ENCODE assay signal across 19 cellular contexts in the genomic region with DNA sequence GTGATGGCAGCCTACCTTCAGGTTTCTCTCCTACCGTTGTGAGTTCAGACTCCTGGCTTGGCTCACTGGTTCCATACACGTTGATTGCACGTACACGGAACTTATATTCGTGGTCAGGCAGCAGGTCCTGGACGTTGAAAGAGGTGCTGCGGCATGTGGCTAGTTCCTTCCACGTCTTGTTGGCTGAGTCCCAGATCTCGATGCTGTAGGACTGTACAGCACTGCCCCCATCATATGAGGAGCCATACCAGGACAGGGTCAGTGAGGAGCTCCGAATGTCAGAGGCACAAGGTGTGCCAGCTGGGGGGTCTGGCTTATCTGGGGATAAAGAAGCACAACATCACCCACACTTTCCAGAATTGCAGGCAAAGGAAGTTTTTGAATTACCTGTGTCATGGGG.
DNase-seq lines count a peak whose midpoint lies in the region; ATAC-seq and TF ChIP-seq lines count a peak whose summit lies in the region.
"Had no signal": no experiment of that assay in that cellular context is flagged by ENCODE, and none has a peak within 500 bp of the region (broad histone marks: within the 10 kb centered on the region; RNA-seq: fewer than 3 reads in every experiment).

No MANE protein-coding gene starts in this region.

- no peak for DNase-seq in HFFc6
- DNase-seq in coronary artery (ENCODE audit: low spot score), result no peak
- no peak for DNase-seq in mesenchymal stem cell
- no peak for DNase-seq in progenitor cell of endocrine pancreas (ENCODE audit: low spot score, unreplicated experiment)
- DNase-seq in stimulated activated naive CD8-positive, alpha-beta T cell treated with anti-CD3 and anti-CD28 coated beads, Interleukin-15, Interleukin-2, amounts not matched to agents 100 U/mL and 50 U/mL, for 24 hours, result no peak
- DNase-seq in medulla oblongata (ENCODE audit: extremely low spot score), result no peak
- DNase-seq: activated naive CD4-positive, alpha-beta T cell treated with anti-CD3 and anti-CD28 coated beads, Interleukin-2, amount 10 ng/mL, durations not matched to agents 7 days and 5 days; activated T-cell treated with anti-CD3 and anti-CD28 coated beads, Interleukin-2, amount 50 U/mL, for 48 hours; KG1; MV-4-11; NCI-H2029 treated with DMSO at 0.1 percent for 48 hours; NCI-H510A had no signal

- H3K4me1 ChIP-seq in mesenchymal stem cell (ENCODE audit: control insufficient read depth, insufficient read depth, low read depth, low read length) (peaks cover 26% of the 10 kb centered on the region), subcutaneous abdominal adipose tissue (ENCODE audit: control insufficient read depth in 5 of 5, insufficient read depth in 5 of 5, low read length in 5 of 5) (peaks cover 59 to 98% (median 95%) of the 10 kb centered on the region in 5 donors)

- no peak overlapping the region for H2BK5ac ChIP-seq in mesenchymal stem cell (ENCODE audit: low read depth, low read length, poor library complexity, severe bottlenecking)

- peak overlapping the region; percentile 88 to 95 for H3K27ac ChIP-seq in coronary artery
- H3K27ac ChIP-seq in mesenchymal stem cell (ENCODE audit: low read length, poor library complexity, severe bottlenecking), result no peak overlapping the region
- peak overlapping the region; percentile 92 for H3K27ac ChIP-seq in subcutaneous abdominal adipose tissue (ENCODE audit: low read depth, low read length)
- H3K27ac ChIP-seq: BLaER1, epithelial cell of prostate had no signal

- H3K27ac Mint-ChIP-seq in HFFc6, result peak overlapping the region; percentile 58
- H3K27ac Mint-ChIP-seq in progenitor cell of endocrine pancreas, result no peak overlapping the region
- H3K27ac Mint-ChIP-seq: activated naive CD4-positive, alpha-beta T cell treated with anti-CD3 and anti-CD28 coated beads, Interleukin-2, amount 10 ng/mL, durations not matched to agents 7 days and 5 days; stimulated activated memory B cell treated with anti-CD40 and anti-IgM and Interleukin-4, amounts not matched to agents 10 μg/mL and 1 μg/mL and 100 μg/mL, for 72 hours had no signal

- WGBS in mesenchymal stem cell, result 97% methylated on average over 9 of the region's 10 CpGs

- H3K36me3 Mint-ChIP-seq in HFFc6 (ENCODE audit: low read depth) (peaks cover 73% of the 10 kb centered on the region), progenitor cell of endocrine pancreas (ENCODE audit: insufficient read depth) (no peaks in the 10 kb centered on the region)
- H3K36me3 Mint-ChIP-seq: activated naive CD4-positive, alpha-beta T cell treated with anti-CD3 and anti-CD28 coated beads, Interleukin-2, amount 10 ng/mL, durations not matched to agents 7 days and 5 days; stimulated activated memory B cell treated with anti-CD40 and anti-IgM and Interleukin-4, amounts not matched to agents 10 μg/mL and 1 μg/mL and 100 μg/mL, for 72 hours had no signal

- peak overlapping the region; percentile 65 for H4K8ac ChIP-seq in mesenchymal stem cell (ENCODE audit: low read length)

- no peak overlapping the region for H3K14ac ChIP-seq in mesenchymal stem cell (ENCODE audit: low read length in 2 of 2)

- H3K4ac ChIP-seq in mesenchymal stem cell (ENCODE audit: low read depth in 1 of 2, low read length in 2 of 2), result peak overlapping the region in 1 of 2 experiments; percentile 13

- H3K4me3 ChIP-seq in coronary artery (no peak overlapping the region), mesenchymal stem cell (ENCODE audit: insufficient read depth in 1 of 2, low read depth in 1 of 2, low read length in 2 of 2) (no peak overlapping the region), subcutaneous abdominal adipose tissue (ENCODE audit: low read depth in 1 of 5, low read length in 5 of 5) (peak overlapping the region in 1 of 5 donors; percentile 7)
- H3K4me3 ChIP-seq: BLaER1, right atrium auricular region had no signal

- no peak overlapping the region for H3K23ac ChIP-seq in mesenchymal stem cell (ENCODE audit: low read length in 2 of 2)

- H3K4me3 Mint-ChIP-seq in HFFc6 (peak overlapping the region; percentile 25; the same call in 1 of the 2 replicates), progenitor cell of endocrine pancreas (ENCODE audit: low read depth) (no peak overlapping the region)
- H3K4me3 Mint-ChIP-seq: activated naive CD4-positive, alpha-beta T cell treated with anti-CD3 and anti-CD28 coated beads, Interleukin-2, amount 10 ng/mL, durations not matched to agents 7 days and 5 days; stimulated activated memory B cell treated with anti-CD40 and anti-IgM and Interleukin-4, amounts not matched to agents 10 μg/mL and 1 μg/mL and 100 μg/mL, for 72 hours had no signal

- H3K79me1 ChIP-seq in mesenchymal stem cell (replicated peaks; ENCODE audit: low read length, poor library complexity, severe bottlenecking), result peaks cover 16% of the 10 kb centered on the region

- H2AFZ ChIP-seq in mesenchymal stem cell (ENCODE audit: low read depth, low read length), result no peak overlapping the region

- no peak for TF ChIP-seq CTCF in HFFc6 (IDR thresholded peaks at IDR 0.05)
- no peak for TF ChIP-seq CTCF in coronary artery (IDR thresholded peaks at IDR 0.05)
- TF ChIP-seq CTCF in progenitor cell of endocrine pancreas (IDR thresholded peaks at IDR 0.05; ENCODE audit: unreplicated experiment), result no peak

- H3K27me3 ChIP-seq in mesenchymal stem cell (ENCODE audit: control insufficient read depth in 1 of 2, insufficient read depth in 1 of 2, low read length in 2 of 2) (no peaks in the 10 kb centered on the region), subcutaneous abdominal adipose tissue (ENCODE audit: control insufficient read depth in 5 of 5, insufficient read depth in 4 of 5, low read length in 5 of 5) (no peaks in the 10 kb centered on the region)
- H3K27me3 ChIP-seq: BLaER1, right atrium auricular region had no signal

- no peak overlapping the region for H2AK5ac ChIP-seq in mesenchymal stem cell (ENCODE audit: low read length, severe bottlenecking)

- H4K91ac ChIP-seq in mesenchymal stem cell (ENCODE audit: low read length), result no peak overlapping the region

- H3K4me1 Mint-ChIP-seq in HFFc6 (ENCODE audit: low read depth) (peaks cover 95% of the 10 kb centered on the region), progenitor cell of endocrine pancreas (ENCODE audit: low read depth) (peaks cover 3% of the 10 kb centered on the region)
- H3K4me1 Mint-ChIP-seq: activated naive CD4-positive, alpha-beta T cell treated with anti-CD3 and anti-CD28 coated beads, Interleukin-2, amount 10 ng/mL, durations not matched to agents 7 days and 5 days had no signal

- ATAC-seq in GM21447 (IDR thresholded peaks at IDR 0.05; ENCODE audit: unreplicated experiment), result no peak
- ATAC-seq in stimulated activated naive CD8-positive, alpha-beta T cell treated with anti-CD3 and anti-CD28 coated beads, Interleukin-15, Interleukin-2, amounts not matched to agents 100 U/mL and 50 U/mL, for 24 hours, result no peak
- ATAC-seq: activated CD4-positive, CD25-positive, alpha-beta regulatory T cell treated with anti-CD3 and anti-CD28 coated beads, Interleukin-2, amount 50 U/mL, for 24 hours; stimulated activated memory B cell treated with anti-CD40 and anti-IgM and Interleukin-4, amounts not matched to agents 10 μg/mL and 1 μg/mL and 100 μg/mL, for 72 hours had no signal

- H3K27me3 Mint-ChIP-seq in HFFc6 (ENCODE audit: insufficient read depth) (peaks cover 25% of the 10 kb centered on the region), progenitor cell of endocrine pancreas (peaks cover 15% of the 10 kb centered on the region)

- no peaks in the 10 kb centered on the region for H3K9me3 Mint-ChIP-seq in HFFc6
- H3K9me3 Mint-ChIP-seq in progenitor cell of endocrine pancreas (ENCODE audit: low read depth), result no peaks in the 10 kb centered on the region
- H3K9me3 Mint-ChIP-seq: activated naive CD4-positive, alpha-beta T cell treated with anti-CD3 and anti-CD28 coated beads, Interleukin-2, amount 10 ng/mL, durations not matched to agents 7 days and 5 days had no signal

- no peak overlapping the region for H3K4me2 ChIP-seq in mesenchymal stem cell (ENCODE audit: low read length, poor library complexity, severe bottlenecking)
- H3K4me2 ChIP-seq: BLaER1 had no signal

- H3K9me3 ChIP-seq in mesenchymal stem cell (ENCODE audit: control insufficient read depth, low read length) (no peaks in the 10 kb centered on the region), subcutaneous abdominal adipose tissue (ENCODE audit: control insufficient read depth in 5 of 5, low read length in 5 of 5) (peaks cover 0 to 3% (median 0%) of the 10 kb centered on the region in 5 donors)
- H3K9me3 ChIP-seq: right atrium auricular region had no signal

- H3K9ac ChIP-seq in mesenchymal stem cell (ENCODE audit: low read length), result peak overlapping the region; percentile 3
- peak overlapping the region in 2 of 5 donors; percentile 1 to 13 for H3K9ac ChIP-seq in subcutaneous abdominal adipose tissue (ENCODE audit: low read length in 5 of 5)
- H3K9ac ChIP-seq: BLaER1 had no signal

- no peak overlapping the region for H2BK12ac ChIP-seq in mesenchymal stem cell (ENCODE audit: low read length in 2 of 2)

- no peak overlapping the region for H2BK15ac ChIP-seq in mesenchymal stem cell (ENCODE audit: low read depth, poor library complexity, severe bottlenecking)

- no peak overlapping the region for H3K18ac ChIP-seq in mesenchymal stem cell (ENCODE audit: low read depth in 1 of 2, low read length in 2 of 2)

- H3K36me3 ChIP-seq in mesenchymal stem cell (ENCODE audit: control insufficient read depth in 1 of 2, insufficient read depth in 2 of 2, low read depth in 1 of 2, low read length in 2 of 2) (peaks cover 20 to 42% of the 10 kb centered on the region in 2 experiments), subcutaneous abdominal adipose tissue (ENCODE audit: control insufficient read depth in 5 of 5, insufficient read depth in 5 of 5, low read length in 5 of 5) (peaks cover 0 to 7% (median 4%) of the 10 kb centered on the region in 5 donors)
- H3K36me3 ChIP-seq: right atrium auricular region had no signal

- H2BK120ac ChIP-seq in mesenchymal stem cell (ENCODE audit: low read depth, low read length), result no peak overlapping the region
